In the genomic region with DNA sequence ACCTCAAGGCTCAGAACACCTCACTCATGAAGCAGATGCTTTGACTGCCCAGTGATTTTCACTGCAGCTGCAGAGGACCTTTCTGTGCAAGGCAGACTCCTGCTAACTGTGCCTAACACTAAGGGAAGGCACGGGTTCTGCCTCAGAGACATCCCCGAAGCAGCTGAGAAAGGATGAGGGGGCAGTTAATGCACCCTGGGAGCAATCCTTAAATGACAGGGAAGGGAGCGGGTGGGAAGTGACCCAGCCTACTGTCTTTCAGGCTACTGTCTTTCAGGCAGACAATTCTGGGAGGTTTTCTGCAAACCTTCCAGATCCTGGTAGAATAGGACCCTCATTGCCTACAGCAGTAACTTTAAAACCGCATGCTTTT, we compare ENCODE assay signal across 17 cellular contexts. TPM values are rescaled to one million over a fixed set of nuclear protein-coding genes. Genes with fewer than 3 reads are reported as not detected.
DNase-seq lines count a peak whose midpoint lies in the region; ATAC-seq and TF ChIP-seq lines count a peak whose summit lies in the region.
"Had no signal": no experiment of that assay in that cellular context is flagged by ENCODE, and none has a peak within 500 bp of the region (broad histone marks: within the 10 kb centered on the region; RNA-seq: fewer than 3 reads in every experiment).

No MANE protein-coding gene starts in this region.

- H3K4me3 Mint-ChIP-seq in GM23338 (no peak overlapping the region), neural progenitor cell (no peak overlapping the region)
- H3K4me3 Mint-ChIP-seq: B cell; CD4-positive, CD25-positive, alpha-beta regulatory T cell; CD8-positive, alpha-beta T cell had no signal

- no peak overlapping the region for H3K4me3 ChIP-seq in GM23338
- no peak overlapping the region for H3K4me3 ChIP-seq in neural progenitor cell
- H3K4me3 ChIP-seq: BLaER1, GM12878 had no signal

- ATAC-seq in GM23338: no peak
- no peak for ATAC-seq in HG03469 (IDR thresholded peaks at IDR 0.05; ENCODE audit: unreplicated experiment)
- ATAC-seq: CD8-positive, alpha-beta T cell; GM12878 had no signal

- H3K36me3 ChIP-seq in GM23338 (ENCODE audit: insufficient read depth) (no peaks in the 10 kb centered on the region), neural progenitor cell (no peaks in the 10 kb centered on the region)
- H3K36me3 ChIP-seq: BLaER1 had no signal

- H3K4me1 Mint-ChIP-seq in GM23338 (no peaks in the 10 kb centered on the region), neural progenitor cell (peaks cover 4% of the 10 kb centered on the region)
- H3K4me1 Mint-ChIP-seq: B cell; CD4-positive, CD25-positive, alpha-beta regulatory T cell had no signal

- H3K27ac ChIP-seq in GM23338 (ENCODE audit: low read depth) (no peak overlapping the region), caudate nucleus (ENCODE audit: low read depth, low read length) (peak overlapping the region; percentile 70), neural progenitor cell (peak overlapping the region; percentile 57)
- H3K27ac ChIP-seq: BLaER1, C4-2B had no signal

- H3K27ac Mint-ChIP-seq in GM23338 (no peak overlapping the region), neural progenitor cell (no peak overlapping the region)
- H3K27ac Mint-ChIP-seq: B cell; CD4-positive, CD25-positive, alpha-beta regulatory T cell; CD8-positive, alpha-beta T cell had no signal

- no peak overlapping the region for H3K9ac ChIP-seq in neural progenitor cell
- H3K9ac ChIP-seq: BLaER1 had no signal

- H2AFZ ChIP-seq in GM23338 (peak overlapping the region; percentile 69; the same call in 1 of the 2 replicates), neural progenitor cell (replicated peaks) (no peak overlapping the region)

- H3K27me3 Mint-ChIP-seq in GM23338 (ENCODE audit: insufficient read depth, low read depth, poor library complexity) (no peaks in the 10 kb centered on the region), neural progenitor cell (ENCODE audit: insufficient read depth, low read depth) (peaks cover 4% of the 10 kb centered on the region)

- H3K79me2 ChIP-seq in GM23338 (replicated peaks; ENCODE audit: insufficient read depth): no peaks in the 10 kb centered on the region
- no peaks in the 10 kb centered on the region for H3K79me2 ChIP-seq in neural progenitor cell (ENCODE audit: low read depth)

- H3K4me2 ChIP-seq in GM23338 (no peak overlapping the region), neural progenitor cell (peak overlapping the region; percentile 30)
- H3K4me2 ChIP-seq: BLaER1 had no signal

- H3K4me1 ChIP-seq in GM23338 (ENCODE audit: insufficient read depth) (no peaks in the 10 kb centered on the region), neural progenitor cell (peaks cover 20% of the 10 kb centered on the region)
- H3K4me1 ChIP-seq: BLaER1, Caco-2 had no signal

- DNase-seq in GM23338 (ENCODE audit: low spot score): no peak
- DNase-seq in caudate nucleus (lab: John Stamatoyannopoulos, UW): peak in 20 of 61 donors; percentile 7 to 66 (median 22)
- no peak for DNase-seq in neural progenitor cell (ENCODE audit: low spot score)
- DNase-seq in stimulated activated CD4-positive, alpha-beta T cell treated with anti-CD3 and anti-CD28 coated beads, Interleukin-2, amount 100 ng/mL, for 48 hours: no peak
- no peak for DNase-seq in AG20443 (ENCODE audit: low spot score)
- DNase-seq: Caco-2; CD4-positive, CD25-positive, alpha-beta regulatory T cell; CD8-positive, alpha-beta T cell; DMS 273 treated with DMSO at 0.1 percent for 48 hours; DMS79; GDM1; H7 had no signal

- H3F3A ChIP-seq in GM23338 (replicated peaks; ENCODE audit: low read depth) (no peaks in the 10 kb centered on the region), neural progenitor cell (ENCODE audit: low read depth) (peaks cover 18% of the 10 kb centered on the region)

- H4K20me1 ChIP-seq in GM23338 (replicated peaks; ENCODE audit: insufficient read depth): no peaks in the 10 kb centered on the region
- H4K20me1 ChIP-seq in neural progenitor cell (ENCODE audit: low read depth): no peaks in the 10 kb centered on the region
- H4K20me1 ChIP-seq: BLaER1 had no signal

- H3K36me3 Mint-ChIP-seq in GM23338 (ENCODE audit: low read depth) (no peaks in the 10 kb centered on the region), neural progenitor cell (no peaks in the 10 kb centered on the region)
- H3K36me3 Mint-ChIP-seq: CD4-positive, CD25-positive, alpha-beta regulatory T cell; CD8-positive, alpha-beta T cell had no signal

- H3K9me3 Mint-ChIP-seq in GM23338: no peaks in the 10 kb centered on the region
- H3K9me3 Mint-ChIP-seq in neural progenitor cell: no peaks in the 10 kb centered on the region
- H3K9me3 Mint-ChIP-seq: CD8-positive, alpha-beta T cell had no signal

- TF ChIP-seq CTCF in GM23338 (conservative IDR thresholded peaks at IDR 0.05; ENCODE audit: low read depth in 2 of 2) (no peak), neural progenitor cell (IDR thresholded peaks at IDR 0.05) (no peak)

- no peaks in the 10 kb centered on the region for H3K9me3 ChIP-seq in neural progenitor cell (ENCODE audit: low read depth)
- H3K9me3 ChIP-seq: BLaER1, Caco-2 had no signal

- no peaks in the 10 kb centered on the region for H3K9me2 ChIP-seq in GM23338 (ENCODE audit: insufficient read depth)

- H3K27me3 ChIP-seq in GM23338 (ENCODE audit: insufficient read depth) (no peaks in the 10 kb centered on the region), neural progenitor cell (no peaks in the 10 kb centered on the region)
- H3K27me3 ChIP-seq: BLaER1 had no signal

TF ChIP-seq in GM23338, 12 proteins besides CTCF, POLR2A, EP300 and RAD21 (continues in another document):
- TF ChIP-seq JUNB (IDR thresholded peaks at IDR 0.05; ENCODE audit: unreplicated experiment): no peak
- TF ChIP-seq, protein P1, sequence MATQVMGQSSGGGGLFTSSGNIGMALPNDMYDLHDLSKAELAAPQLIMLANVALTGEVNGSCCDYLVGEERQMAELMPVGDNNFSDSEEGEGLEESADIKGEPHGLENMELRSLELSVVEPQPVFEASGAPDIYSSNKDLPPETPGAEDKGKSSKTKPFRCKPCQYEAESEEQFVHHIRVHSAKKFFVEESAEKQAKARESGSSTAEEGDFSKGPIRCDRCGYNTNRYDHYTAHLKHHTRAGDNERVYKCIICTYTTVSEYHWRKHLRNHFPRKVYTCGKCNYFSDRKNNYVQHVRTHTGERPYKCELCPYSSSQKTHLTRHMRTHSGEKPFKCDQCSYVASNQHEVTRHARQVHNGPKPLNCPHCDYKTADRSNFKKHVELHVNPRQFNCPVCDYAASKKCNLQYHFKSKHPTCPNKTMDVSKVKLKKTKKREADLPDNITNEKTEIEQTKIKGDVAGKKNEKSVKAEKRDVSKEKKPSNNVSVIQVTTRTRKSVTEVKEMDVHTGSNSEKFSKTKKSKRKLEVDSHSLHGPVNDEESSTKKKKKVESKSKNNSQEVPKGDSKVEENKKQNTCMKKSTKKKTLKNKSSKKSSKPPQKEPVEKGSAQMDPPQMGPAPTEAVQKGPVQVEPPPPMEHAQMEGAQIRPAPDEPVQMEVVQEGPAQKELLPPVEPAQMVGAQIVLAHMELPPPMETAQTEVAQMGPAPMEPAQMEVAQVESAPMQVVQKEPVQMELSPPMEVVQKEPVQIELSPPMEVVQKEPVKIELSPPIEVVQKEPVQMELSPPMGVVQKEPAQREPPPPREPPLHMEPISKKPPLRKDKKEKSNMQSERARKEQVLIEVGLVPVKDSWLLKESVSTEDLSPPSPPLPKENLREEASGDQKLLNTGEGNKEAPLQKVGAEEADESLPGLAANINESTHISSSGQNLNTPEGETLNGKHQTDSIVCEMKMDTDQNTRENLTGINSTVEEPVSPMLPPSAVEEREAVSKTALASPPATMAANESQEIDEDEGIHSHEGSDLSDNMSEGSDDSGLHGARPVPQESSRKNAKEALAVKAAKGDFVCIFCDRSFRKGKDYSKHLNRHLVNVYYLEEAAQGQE (IDR thresholded peaks at IDR 0.05; ENCODE audit: unreplicated experiment): no peak
- no peak for TF ChIP-seq POLR2AphosphoS5 (IDR thresholded peaks at IDR 0.05; ENCODE audit: low read depth)
- TF ChIP-seq EZH2 (IDR thresholded peaks at IDR 0.05; ENCODE audit: low read depth, unreplicated experiment): no peak
- no peak for TF ChIP-seq ZNF114 (CRISPR knock-in tag; IDR thresholded peaks at IDR 0.05)
- TF ChIP-seq NANOG (IDR thresholded peaks at IDR 0.05; ENCODE audit: borderline replicate concordance): no peak
- TF ChIP-seq ZNF331 (CRISPR knock-in tag; IDR thresholded peaks at IDR 0.05; ENCODE audit: low read depth): no peak

RNA-seq across cellular contexts. Expression of gene NDUFAF5, which starts 55.3 kb away (rescaled TPM):
- total RNA-seq in GM23338 (2014; rRNA removed; shearing (Covaris generic)): 18.0 and 25.3 TPM in 2 replicates
- polyA plus RNA-seq in GM23338 (2016; fragmentation: Nextera tagmentation; extraction: Ambion mirVana): 23.1 and 33.0 TPM in 2 replicates
- total RNA-seq in neural progenitor cell (ENCODE audit: low replicate concordance): 16.9 and 29.3 TPM in 2 replicates

RNA-seq across cellular contexts. Expression of gene ESF1, which starts 55.4 kb away (rescaled TPM):
- total RNA-seq in GM23338 (2014; rRNA removed; shearing (Covaris generic)): 20.5 and 21.9 TPM in 2 replicates
- polyA plus RNA-seq in GM23338 (2016; fragmentation: Nextera tagmentation; extraction: Ambion mirVana): 65.0 and 71.7 TPM in 2 replicates
- 14.8 and 29.1 TPM in 2 replicates for total RNA-seq in neural progenitor cell (ENCODE audit: low replicate concordance)
